ENCODE assay signal across 11 cellular contexts in genomic region chr14:69592923-69593677, GRCh38. TPM values are rescaled to one million over a fixed set of nuclear protein-coding genes. Genes with fewer than 3 reads are reported as not detected.
DNase-seq lines count a peak whose midpoint lies in the region; ATAC-seq and TF ChIP-seq lines count a peak whose summit lies in the region.
"Had no signal": no experiment of that assay in that cellular context is flagged by ENCODE, and none has a peak within 500 bp of the region (broad histone marks: within the 10 kb centered on the region; RNA-seq: fewer than 3 reads in every experiment).

No MANE protein-coding gene starts in this region.

- no peaks in the 10 kb centered on the region for H3K9me3 ChIP-seq in neuron (ENCODE audit: low read length)

- no peaks in the 10 kb centered on the region for H3K9me3 Mint-ChIP-seq in T-cell

- in situ Hi-C loops in KBM-7 (cut with MboI; ENCODE audit: low pct_unique_long_range_greater_than_20kb, low sequenced_read_pairs) = no loop called here

- H3K4me1 ChIP-seq in neuron (ENCODE audit: insufficient read depth, low read length) = peaks cover 9% of the 10 kb centered on the region

- peaks cover 0 to 5% of the 10 kb centered on the region in 2 donors for H3K27me3 Mint-ChIP-seq in T-cell

- TF ChIP-seq CTCF in AG10803 (conservative IDR thresholded peaks at IDR 0.05; ENCODE audit: low read length) = no peak

- CTCF ChIA-PET in T-cell (lab: Charles Lee) = interaction anchor here in 1 of 2 donors (1.0 to 1.1 kb wide), 2 partner anchors 134 to 136 kb away, joined by 3 read pairs; no protein-coding TSS in a partner anchor

- no peak overlapping the region for H3K4me3 Mint-ChIP-seq in T-cell
- H3K4me3 Mint-ChIP-seq: activated naive CD8-positive, alpha-beta T cell had no signal

- DNase-seq in AG10803 (ENCODE audit: low read depth) = peak; percentile 81
- peak; percentile 94 for DNase-seq in NCI-H2171 treated with DMSO at 0.1 percent for 48 hours (lab: John Stamatoyannopoulos, UW)
- no peak for DNase-seq in T-cell
- no peak for DNase-seq in SK-N-DZ (ENCODE audit: low spot score)
- no peak for DNase-seq in KBM-7
- no peak for DNase-seq in T-helper 2 cell
- DNase-seq: stimulated activated CD4-positive, alpha-beta T cell treated with anti-CD3 and anti-CD28 coated beads, Interleukin-12 subunit alpha, Interleukin-12 subunit beta, amount 100 ng/mL, for 4 hours had no signal

- peak overlapping the region; percentile 6 for H2AFZ ChIP-seq in neuron (ENCODE audit: low read depth, low read length)

- no peaks in the 10 kb centered on the region for H3K27me3 ChIP-seq in neuron (ENCODE audit: insufficient read depth, low read length)

- H3K27ac Mint-ChIP-seq in T-cell = no peak overlapping the region
- H3K27ac Mint-ChIP-seq: activated naive CD8-positive, alpha-beta T cell had no signal

- ATAC-seq in esophagus mucosa (peak; percentile 90), T-cell (replicated peaks in 1 of 4) (no peak)

- no peaks in the 10 kb centered on the region for H3K36me3 ChIP-seq in neuron (ENCODE audit: insufficient read depth, low read length)

- no peaks in the 10 kb centered on the region for H3K36me3 Mint-ChIP-seq in T-cell
- H3K36me3 Mint-ChIP-seq: activated naive CD8-positive, alpha-beta T cell had no signal

- POLR2A ChIA-PET in T-cell (lab: Charles Lee) = no interaction called here

- no peaks in the 10 kb centered on the region for H3K4me1 Mint-ChIP-seq in T-cell

- H3K4me3 ChIP-seq in AG10803 (ENCODE audit: low read length) = peak overlapping the region; percentile 31
- H3K4me3 ChIP-seq in neuron (ENCODE audit: low read length) = no peak overlapping the region

RNA-seq across cellular contexts. Expression of gene SUSD6, which starts 18.3 kb away (rescaled TPM):
- total RNA-seq in esophagus mucosa (35.2 TPM), T-cell (10 to 100 TPM; 53.5 to 75.5 (median 60.4) TPM)
- polyA plus RNA-seq in SK-N-DZ (2014; cell fraction: cytosol; rRNA removed) = 1.9 and 2.3 TPM in 2 replicates
- polyA plus RNA-seq in SK-N-DZ (2014; cell fraction: nucleus; rRNA removed) = 1.8 and 6.1 TPM in 2 replicates

RNA-seq across cellular contexts. Expression of gene CCDC177, which starts 18.4 kb away (rescaled TPM):
- total RNA-seq in esophagus mucosa (not detected), T-cell (not detected)
- polyA plus RNA-seq in SK-N-DZ (2014; cell fraction: cytosol; rRNA removed) = 5.1 and 7.3 TPM in 2 replicates
- 4.1 and 4.8 TPM in 2 replicates for polyA plus RNA-seq in SK-N-DZ (2014; cell fraction: nucleus; rRNA removed)
- total RNA-seq: T-helper 2 cell treated with Interferon-gamma antibody and Interleukin-4, amounts not matched to agents 100 ng/mL and 5 ng/mL, for 36 hours had no signal

Comparison
In these comparisons a context has a peak if more than half of its experiments do, and no peak if none do; other contexts are left out.
1. DNase-seq: peak in AG10803 (single experiment) and NCI-H2171 treated with DMSO at 0.1 percent for 48 hours (single experiment); none in T-cell (0 of 34), SK-N-DZ (single experiment), KBM-7 (single experiment) and T-helper 2 cell (0 of 5).